20 cellular contexts compared by ENCODE assay signal in the genomic region with DNA sequence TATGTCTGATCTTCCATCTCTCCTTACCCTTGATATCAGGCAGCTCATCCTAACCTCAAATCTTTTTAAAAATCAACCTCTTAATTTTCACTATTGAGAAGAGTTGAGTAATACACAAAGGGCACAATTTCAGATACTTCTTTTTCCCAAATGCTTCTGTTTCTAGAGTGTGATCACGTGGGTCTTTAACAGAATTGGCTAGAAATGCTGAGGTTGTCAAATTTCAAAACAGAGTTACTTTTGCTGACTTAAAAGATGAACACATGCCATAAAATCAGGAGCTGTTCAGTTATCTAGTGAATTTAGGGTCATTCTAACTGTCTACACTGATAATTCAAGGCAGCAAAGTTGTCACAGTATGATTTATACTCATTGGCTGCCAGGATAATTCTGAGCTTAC.
DNase-seq lines count a peak whose midpoint lies in the region; ATAC-seq, FAIRE-seq and TF ChIP-seq lines count a peak whose summit lies in the region.
"Had no signal": no experiment of that assay in that cellular context is flagged by ENCODE, and none has a peak within 500 bp of the region (broad histone marks: within the 10 kb centered on the region; RNA-seq: fewer than 3 reads in every experiment).

No MANE protein-coding gene starts in this region.

- H3K4me3 ChIP-seq in A549 = no peak overlapping the region
- no peak overlapping the region for H3K4me3 ChIP-seq in IMR-90 (ENCODE audit: insufficient read depth, low read depth, low read length)
- H3K4me3 ChIP-seq in H1 (ENCODE audit: extremely low read depth in 1 of 4, insufficient read depth in 2 of 4, low read depth in 3 of 4, low read length in 4 of 4) = no peak overlapping the region
- no peak overlapping the region for H3K4me3 ChIP-seq in parathyroid adenoma (ENCODE audit: low read depth, low read length)
- no peak overlapping the region for H3K4me3 ChIP-seq in mesenchymal stem cell (ENCODE audit: insufficient read depth in 1 of 2, low read depth in 1 of 2, low read length in 2 of 2)

- H2BK12ac ChIP-seq in H1 (ENCODE audit: low read depth, low read length) (no peak overlapping the region), mesenchymal stem cell (ENCODE audit: low read length in 2 of 2) (no peak overlapping the region)

- no peak overlapping the region for H2BK5ac ChIP-seq in IMR-90 (ENCODE audit: low read depth, low read length, poor library complexity, severe bottlenecking)
- H2BK5ac ChIP-seq in H1 (ENCODE audit: low read depth, low read length) = no peak overlapping the region
- H2BK5ac ChIP-seq in mesenchymal stem cell (ENCODE audit: low read depth, low read length, poor library complexity, severe bottlenecking) = no peak overlapping the region

- H3K9me3 ChIP-seq in A549 (no peaks in the 10 kb centered on the region), IMR-90 (ENCODE audit: control insufficient read depth, insufficient read depth, low read length) (peaks cover 5% of the 10 kb centered on the region; the same call in 1 of the 2 replicates), H1 (ENCODE audit: insufficient read depth in 2 of 2, low read depth in 1 of 2, low read length in 1 of 2) (no peaks in the 10 kb centered on the region), parathyroid adenoma (ENCODE audit: control insufficient read depth, low read length) (no peaks in the 10 kb centered on the region), mesenchymal stem cell (ENCODE audit: control insufficient read depth, low read length) (peaks cover 11% of the 10 kb centered on the region)
- H3K9me3 ChIP-seq: Caco-2 had no signal

- WGBS in A549 (ENCODE audit: missing lambda C conversion rate) = 19% methylated on average over 1 of the region's 1 CpG
- WGBS in IMR-90 (ENCODE audit: extremely low coverage in 2 of 2, insufficient read length in 1 of 2), 2 experiments = no CpG with 5 or more reads among the region's 1 CpG
- 75% methylated on average over 1 of the region's 1 CpG; no CpG with 5 or more reads in 1 of the 2 experiments for WGBS in H1 (ENCODE audit: extremely low coverage in 1 of 2, insufficient coverage in 1 of 2, insufficient read length in 1 of 2, insufficient replicate concordance in 2 of 2, low coverage in 1 of 2, low lambda C conversion rate in 2 of 2, missing lambda C conversion rate in 1 of 2), 2 experiments
- WGBS in mesenchymal stem cell = no CpG with 5 or more reads among the region's 1 CpG

- dilution Hi-C loops in IMR-90 (cut with HindIII; ENCODE audit: low sequenced_read_pairs, unreplicated experiment) = no loop called here

- H4K91ac ChIP-seq in IMR-90 (ENCODE audit: insufficient read depth, low read depth, low read length) = no peak overlapping the region
- no peak overlapping the region for H4K91ac ChIP-seq in H1 (replicated peaks; ENCODE audit: insufficient read length, low read length)
- no peak overlapping the region for H4K91ac ChIP-seq in mesenchymal stem cell (ENCODE audit: low read length)

- H2BK120ac ChIP-seq in IMR-90 (ENCODE audit: low read depth, low read length) (no peak overlapping the region), H1 (replicated peaks; ENCODE audit: low read depth, low read length) (no peak overlapping the region), mesenchymal stem cell (ENCODE audit: low read depth, low read length) (no peak overlapping the region)

- CTCF ChIA-PET in A549 (lab: Yijun Ruan, JAX) = interaction anchor here (0.7 kb wide), 1 partner anchor 36 kb away, joined by 4 read pairs; no protein-coding TSS in a partner anchor
- CTCF ChIA-PET in IMR-90 (lab: Yijun Ruan, JAX) = interaction anchor here (1.1 kb wide), 1 partner anchor 12 kb away, joined by 3 read pairs; no protein-coding TSS in a partner anchor
- CTCF ChIA-PET in H1 (lab: Charles Lee; ENCODE audit: partially characterized antibody) = interaction anchor here (0.8 to 1.7 kb wide), 2 partner anchors 11 kb away, joined by 3 to 4 read pairs; no protein-coding TSS in a partner anchor

- intact Hi-C loops in IMR-90 (cut with micrococcal nuclease) = no loop called here

- no peak overlapping the region for H3K14ac ChIP-seq in IMR-90 (replicated peaks; ENCODE audit: low read depth, low read length)
- H3K14ac ChIP-seq in H1 (ENCODE audit: insufficient read length) = no peak overlapping the region
- no peak overlapping the region for H3K14ac ChIP-seq in mesenchymal stem cell (ENCODE audit: low read length in 2 of 2)

- H3K9ac ChIP-seq in IMR-90 (ENCODE audit: low read depth, low read length) (no peak overlapping the region), H1 (replicated peaks in 1 of 4; ENCODE audit: extremely low read depth in 1 of 4, low read depth in 3 of 4, low read length in 3 of 4) (no peak overlapping the region), parathyroid adenoma (no peak overlapping the region), mesenchymal stem cell (ENCODE audit: low read length) (no peak overlapping the region)

- H3K27ac ChIP-seq in A549 = no peak overlapping the region
- H3K27ac ChIP-seq in IMR-90 (ENCODE audit: insufficient read depth, low read length) = no peak overlapping the region
- no peak overlapping the region for H3K27ac ChIP-seq in H1 (ENCODE audit: low read depth, low read length)
- H3K27ac ChIP-seq in parathyroid adenoma = peak overlapping the region; percentile 39
- H3K27ac ChIP-seq in mesenchymal stem cell (ENCODE audit: low read length, poor library complexity, severe bottlenecking) = no peak overlapping the region

- H3K79me1 ChIP-seq in IMR-90 (ENCODE audit: low read depth in 1 of 2, low read length in 2 of 2) (no peaks in the 10 kb centered on the region), H1 (ENCODE audit: low read depth, low read length) (no peaks in the 10 kb centered on the region), mesenchymal stem cell (replicated peaks; ENCODE audit: low read length, poor library complexity, severe bottlenecking) (no peaks in the 10 kb centered on the region)

- FAIRE-seq in A549 (lab: Jason Lieb, UNC) (no peak), H1 (lab: Jason Lieb, UNC) (no peak)
- FAIRE-seq: G401.6, GM12892 had no signal

- H2AK5ac ChIP-seq in IMR-90 (ENCODE audit: low read depth, low read length) = no peak overlapping the region
- no peak overlapping the region for H2AK5ac ChIP-seq in H1 (ENCODE audit: low read depth, low read length)
- H2AK5ac ChIP-seq in mesenchymal stem cell (ENCODE audit: low read length, severe bottlenecking) = no peak overlapping the region

- H4K20me1 ChIP-seq in IMR-90 (ENCODE audit: insufficient read depth, low read length) (no peaks in the 10 kb centered on the region), H1 (replicated peaks in 1 of 2; ENCODE audit: control insufficient read depth in 1 of 2, insufficient read depth in 2 of 2, low read length in 2 of 2) (no peaks in the 10 kb centered on the region)

- TF ChIP-seq RAD21 in A549 (conservative IDR thresholded peaks at IDR 0.05 in 1 of 2, IDR thresholded peaks at IDR 0.05 in 1 of 2) (no peak), IMR-90 (IDR thresholded peaks at IDR 0.05; ENCODE audit: low read length) (no peak), H1 (IDR thresholded peaks at IDR 0.05 in 1 of 2, conservative IDR thresholded peaks at IDR 0.05 in 1 of 2; ENCODE audit: low read depth in 2 of 2, low read length in 2 of 2) (no peak)

- H4K5ac ChIP-seq in IMR-90 (ENCODE audit: low read depth, low read length) (no peak overlapping the region), H1 (ENCODE audit: insufficient read length, low read depth, low read length) (no peak overlapping the region)

- H3K23ac ChIP-seq in IMR-90 (ENCODE audit: low read depth, low read length) (no peak overlapping the region), H1 (ENCODE audit: insufficient read length) (no peak overlapping the region), mesenchymal stem cell (ENCODE audit: low read length in 2 of 2) (no peak overlapping the region)

- no peaks in the 10 kb centered on the region for H3K79me2 ChIP-seq in H1 (ENCODE audit: control insufficient read depth in 1 of 2, insufficient read depth in 2 of 2, low read length in 2 of 2)
- no peaks in the 10 kb centered on the region for H3K79me2 ChIP-seq in parathyroid adenoma

- H3K27me3 ChIP-seq in IMR-90 (ENCODE audit: control insufficient read depth, insufficient read depth, low read length) (no peaks in the 10 kb centered on the region), H1 (replicated peaks in 1 of 4; ENCODE audit: control insufficient read depth in 3 of 4, extremely low read depth in 1 of 4, insufficient read depth in 3 of 4, low read length in 3 of 4) (no peaks in the 10 kb centered on the region), parathyroid adenoma (ENCODE audit: control insufficient read depth, insufficient read depth, low read length) (no peaks in the 10 kb centered on the region), mesenchymal stem cell (ENCODE audit: control insufficient read depth in 1 of 2, insufficient read depth in 1 of 2, low read length in 2 of 2) (no peaks in the 10 kb centered on the region)

- H3K4ac ChIP-seq in IMR-90 (ENCODE audit: low read depth, low read length) = no peak overlapping the region
- no peak overlapping the region for H3K4ac ChIP-seq in H1 (replicated peaks; ENCODE audit: insufficient read length, low read depth, low read length)
- H3K4ac ChIP-seq in mesenchymal stem cell (ENCODE audit: low read depth in 1 of 2, low read length in 2 of 2) = no peak overlapping the region

- H2AFZ ChIP-seq in IMR-90 (replicated peaks; ENCODE audit: low read length, poor library complexity) (no peak overlapping the region), H1 (ENCODE audit: low read length) (no peak overlapping the region), parathyroid adenoma (no peak overlapping the region), mesenchymal stem cell (ENCODE audit: low read depth, low read length) (no peak overlapping the region)

- H3K36me3 ChIP-seq in IMR-90 (ENCODE audit: control insufficient read depth, insufficient read depth, low read length) = no peaks in the 10 kb centered on the region
- no peaks in the 10 kb centered on the region for H3K36me3 ChIP-seq in H1 (ENCODE audit: control insufficient read depth in 2 of 4, insufficient read depth in 4 of 4, low read length in 3 of 4)
- H3K36me3 ChIP-seq in parathyroid adenoma (ENCODE audit: control insufficient read depth, insufficient read depth, low read length) = no peaks in the 10 kb centered on the region
- no peaks in the 10 kb centered on the region for H3K36me3 ChIP-seq in mesenchymal stem cell (ENCODE audit: control insufficient read depth in 1 of 2, insufficient read depth in 2 of 2, low read depth in 1 of 2, low read length in 2 of 2)

- H4K8ac ChIP-seq in IMR-90 (ENCODE audit: low read depth in 2 of 2, low read length in 2 of 2) = no peak overlapping the region
- H4K8ac ChIP-seq in H1 (ENCODE audit: extremely low read depth, insufficient read depth, low read length) = no peak overlapping the region
- no peak overlapping the region for H4K8ac ChIP-seq in mesenchymal stem cell (ENCODE audit: low read length)

- H2BK20ac ChIP-seq in IMR-90 (ENCODE audit: low read depth, low read length) (no peak overlapping the region), H1 (ENCODE audit: low read length) (no peak overlapping the region)

- H2AK9ac ChIP-seq in IMR-90 (replicated peaks; ENCODE audit: low read depth, low read length, poor library complexity) = no peak overlapping the region

- no peak for TF ChIP-seq POLR2A in A549 (IDR thresholded peaks at IDR 0.05; ENCODE audit: low read length)
- no peak for TF ChIP-seq POLR2A in IMR-90 (IDR thresholded peaks at IDR 0.05; ENCODE audit: low read depth, low read length)
- TF ChIP-seq POLR2A in H1 (IDR thresholded peaks at IDR 0.05; ENCODE audit: control extremely low read depth in 1 of 2, low read depth in 2 of 2, low read length in 2 of 2) = no peak

- BruUV-seq in IMR-90 (replicated peaks; lab: Mats Ljungman, UMichigan) = no TSS peak

- no peak overlapping the region for H3K18ac ChIP-seq in IMR-90 (ENCODE audit: low read depth, low read length)
- H3K18ac ChIP-seq in H1 (ENCODE audit: extremely low read depth, low read length) = no peak overlapping the region
- no peak overlapping the region for H3K18ac ChIP-seq in mesenchymal stem cell (ENCODE audit: low read depth in 1 of 2, low read length in 2 of 2)

- TF ChIP-seq CTCF in A549 (IDR thresholded peaks at IDR 0.05) = no peak
- no peak for TF ChIP-seq CTCF in IMR-90 (conservative IDR thresholded peaks at IDR 0.05; ENCODE audit: low read depth, low read length)
- TF ChIP-seq CTCF in H1 (IDR thresholded peaks at IDR 0.05; ENCODE audit: control extremely low read depth in 1 of 3, insufficient read depth in 1 of 3, low read depth in 1 of 3, low read length in 3 of 3) = no peak
- TF ChIP-seq CTCF in parathyroid adenoma (IDR thresholded peaks at IDR 0.05) = no peak

- no peak overlapping the region for H3K56ac ChIP-seq in IMR-90 (ENCODE audit: extremely low read depth, insufficient read depth, low read length)
- H3K56ac ChIP-seq in H1 (replicated peaks; ENCODE audit: insufficient read length, low read depth, low read length) = no peak overlapping the region

- DNase-seq in A549 (ENCODE audit: low read depth in 1 of 2, low spot score in 1 of 2) = no peak
- DNase-seq in IMR-90 = no peak
- DNase-seq in H1 (ENCODE audit: low read depth in 1 of 2, low spot score in 2 of 2) = no peak
- DNase-seq in germinal center (ENCODE audit: low spot score) = no peak
- no peak for DNase-seq in mesenchymal stem cell
- DNase-seq: 8988T; C1 segment of cervical spinal cord; Caco-2; CD4-positive, CD25-positive, alpha-beta regulatory T cell; CD8-positive, alpha-beta T cell; DND-41; GOT3; H7; HFFc6 had no signal

- no peaks in the 10 kb centered on the region for H3K4me1 ChIP-seq in A549
- H3K4me1 ChIP-seq in IMR-90 (ENCODE audit: control insufficient read depth, insufficient read depth, low read length) = no peaks in the 10 kb centered on the region
- H3K4me1 ChIP-seq in H1 (replicated peaks in 1 of 4; ENCODE audit: control insufficient read depth in 3 of 4, insufficient read depth in 4 of 4, low read length in 3 of 4) = no peaks in the 10 kb centered on the region
- H3K4me1 ChIP-seq in parathyroid adenoma = no peaks in the 10 kb centered on the region
- no peaks in the 10 kb centered on the region for H3K4me1 ChIP-seq in mesenchymal stem cell (ENCODE audit: control insufficient read depth, insufficient read depth, low read depth, low read length)

- no peak for ATAC-seq in A549
- ATAC-seq in IMR-90 (ENCODE audit: low read depth) = no peak
- no peak for ATAC-seq in SK-N-SH treated with all-trans-retinoic acid at 6 μM for 48 hours
- ATAC-seq in HG02852 (IDR thresholded peaks at IDR 0.05; ENCODE audit: unreplicated experiment) = no peak
- ATAC-seq: CD8-positive, alpha-beta T cell; HCT116 had no signal

- POLR2A ChIA-PET in A549 (lab: Yijun Ruan, JAX) (no interaction called here), IMR-90 (lab: Charles Lee; ENCODE audit: unreplicated experiment) (no interaction called here), H1 (lab: Charles Lee; ENCODE audit: partially characterized antibody) (no interaction called here)

- in situ Hi-C loops in IMR-90 (cut with MboI; ENCODE audit: low sequenced_read_pairs) = no loop called here

- TF ChIP-seq EP300 in A549 (IDR thresholded peaks at IDR 0.05) (no peak), H1 (IDR thresholded peaks at IDR 0.05; ENCODE audit: borderline replicate concordance in 1 of 2, low read depth in 2 of 2, low read length in 2 of 2) (no peak)

- H2BK15ac ChIP-seq in IMR-90 (ENCODE audit: low read depth, low read length) (no peak overlapping the region), H1 (ENCODE audit: low read length) (no peak overlapping the region), mesenchymal stem cell (ENCODE audit: low read depth, poor library complexity, severe bottlenecking) (no peak overlapping the region)

- H3K23me2 ChIP-seq in H1 (ENCODE audit: low read depth, low read length) = no peaks in the 10 kb centered on the region

- no peaks in the 10 kb centered on the region for H3K9me1 ChIP-seq in IMR-90 (ENCODE audit: insufficient read depth, low read length)

- H3K4me2 ChIP-seq in A549 = no peak overlapping the region
- H3K4me2 ChIP-seq in IMR-90 (ENCODE audit: low read depth, low read length) = no peak overlapping the region
- H3K4me2 ChIP-seq in H1 (ENCODE audit: insufficient read depth in 1 of 2, low read depth in 2 of 2, low read length in 2 of 2) = no peak overlapping the region
- no peak overlapping the region for H3K4me2 ChIP-seq in parathyroid adenoma (ENCODE audit: low read length)
- no peak overlapping the region for H3K4me2 ChIP-seq in mesenchymal stem cell (ENCODE audit: low read length, poor library complexity, severe bottlenecking)
